Comparison of ENCODE assay signal across 23 cellular contexts in the genomic region with DNA sequence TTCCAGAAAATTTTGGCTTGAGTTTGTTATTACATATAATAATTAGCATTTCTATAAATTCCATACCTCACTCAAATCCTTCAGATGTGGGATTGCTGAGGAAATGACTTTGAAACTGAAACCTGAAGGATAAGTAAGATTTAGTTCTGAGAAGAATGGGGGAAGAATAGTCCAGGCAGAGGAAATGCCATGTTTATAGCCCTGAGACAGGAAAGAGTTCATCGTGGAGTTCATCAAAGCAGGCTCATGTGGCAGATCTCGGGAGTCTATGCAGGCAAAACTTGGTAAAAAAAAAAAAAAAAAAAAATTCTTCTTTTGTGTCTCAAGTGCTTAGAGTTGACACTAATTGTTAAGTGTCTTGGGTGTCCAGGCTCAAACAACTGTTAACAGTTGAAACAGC. TPM values are rescaled to one million over a fixed set of nuclear protein-coding genes. Genes with fewer than 3 reads are reported as not detected.
DNase-seq lines count a peak whose midpoint lies in the region; ATAC-seq, FAIRE-seq and TF ChIP-seq lines count a peak whose summit lies in the region.
"Had no signal": no experiment of that assay in that cellular context is flagged by ENCODE, and none has a peak within 500 bp of the region (broad histone marks: within the 10 kb centered on the region; RNA-seq: fewer than 3 reads in every experiment).

No MANE protein-coding gene starts in this region.

- BruUV-seq in IMR-90 (replicated peaks; lab: Mats Ljungman, UMichigan) (no TSS peak), K562 (replicated peaks; lab: Mats Ljungman, UMichigan) (no TSS peak)

- no peak overlapping the region for H4K8ac ChIP-seq in IMR-90 (ENCODE audit: low read depth in 2 of 2, low read length in 2 of 2)

- H2BK120ac ChIP-seq in IMR-90 (ENCODE audit: low read depth, low read length) = no peak overlapping the region

- ATAC-seq in IMR-90 (ENCODE audit: low read depth) = peak; percentile 32; the same call in 1 of the 2 replicates
- no peak for ATAC-seq in K562
- no peak for ATAC-seq in GM18519 (IDR thresholded peaks at IDR 0.05; ENCODE audit: low FRiP score, unreplicated experiment)
- ATAC-seq in mucosa of descending colon = no peak
- ATAC-seq in GM19035 (IDR thresholded peaks at IDR 0.05; ENCODE audit: unreplicated experiment) = no peak
- ATAC-seq: left colon; natural killer cell treated with Interleukin-12 subunit alpha and Interleukin-12 subunit beta and Interleukin-15 and Interleukin-18, amount 100 ng/mL, for 72 hours; WTC11 had no signal

- H3K9me3 ChIP-seq in BLaER1 = no peaks in the 10 kb centered on the region
- no peaks in the 10 kb centered on the region for H3K9me3 ChIP-seq in IMR-90 (ENCODE audit: control insufficient read depth, insufficient read depth, low read length)
- no peaks in the 10 kb centered on the region for H3K9me3 ChIP-seq in K562 (replicated peaks; ENCODE audit: control insufficient read depth, insufficient read depth, low read depth, low read length)
- no peaks in the 10 kb centered on the region for H3K9me3 ChIP-seq in mucosa of descending colon

- no peak for TF ChIP-seq POLR2A in IMR-90 (IDR thresholded peaks at IDR 0.05; ENCODE audit: low read depth, low read length)
- TF ChIP-seq POLR2A in K562 (conservative IDR thresholded peaks at IDR 0.05) = no peak

- no peak overlapping the region for H2AK5ac ChIP-seq in IMR-90 (ENCODE audit: low read depth, low read length)

- H3K27me3 ChIP-seq in BLaER1 (no peaks in the 10 kb centered on the region), IMR-90 (ENCODE audit: control insufficient read depth, insufficient read depth, low read length) (peaks cover 9% of the 10 kb centered on the region), K562 (ENCODE audit: control insufficient read depth in 2 of 2, insufficient read depth in 2 of 2, low read length in 2 of 2) (no peaks in the 10 kb centered on the region)

- H3K56ac ChIP-seq in IMR-90 (ENCODE audit: extremely low read depth, insufficient read depth, low read length) = no peak overlapping the region

- H2AFZ ChIP-seq in IMR-90 (replicated peaks; ENCODE audit: low read length, poor library complexity) (no peak overlapping the region), K562 (ENCODE audit: low read depth, low read length) (peak overlapping the region; percentile 37)

- dilution Hi-C loops in IMR-90 (cut with HindIII; ENCODE audit: low sequenced_read_pairs, unreplicated experiment) = no loop called here

- no peak for FAIRE-seq in K562 (lab: Jason Lieb, UNC)

- no peak overlapping the region for H2BK15ac ChIP-seq in IMR-90 (ENCODE audit: low read depth, low read length)

- no peak overlapping the region for H4K5ac ChIP-seq in IMR-90 (ENCODE audit: low read depth, low read length)

- H2BK20ac ChIP-seq in IMR-90 (ENCODE audit: low read depth, low read length) = no peak overlapping the region

- no peaks in the 10 kb centered on the region for H3K79me1 ChIP-seq in IMR-90 (ENCODE audit: low read depth in 1 of 2, low read length in 2 of 2)

- no peak overlapping the region for H2AK9ac ChIP-seq in IMR-90 (replicated peaks; ENCODE audit: low read depth, low read length, poor library complexity)

- H3K4me2 ChIP-seq in BLaER1 = peak overlapping the region; percentile 33
- H3K4me2 ChIP-seq in IMR-90 (ENCODE audit: low read depth, low read length) = no peak overlapping the region
- no peak overlapping the region for H3K4me2 ChIP-seq in K562 (ENCODE audit: insufficient read depth, low read length)

- H3K18ac ChIP-seq in IMR-90 (ENCODE audit: low read depth, low read length) = no peak overlapping the region

- TF ChIP-seq CTCF in IMR-90 (conservative IDR thresholded peaks at IDR 0.05; ENCODE audit: low read depth, low read length) (no peak), K562 (IDR thresholded peaks at IDR 0.05 in 2 of 3, conservative IDR thresholded peaks at IDR 0.05 in 1 of 3; ENCODE audit: insufficient read depth in 2 of 3, low read depth in 1 of 3, low read length in 3 of 3) (no peak), mucosa of descending colon (IDR thresholded peaks at IDR 0.05) (no peak)

- H3K79me2 ChIP-seq in K562 (ENCODE audit: control insufficient read depth, insufficient read depth, low read length) = no peaks in the 10 kb centered on the region

- POLR2A ChIA-PET in IMR-90 (lab: Charles Lee; ENCODE audit: unreplicated experiment) (no interaction called here), K562 (lab: Yijun Ruan, JAX) (interaction anchor here (0.6 kb wide), 1 partner anchor 823 kb away, joined by 3 read pairs; no protein-coding TSS in a partner anchor)

- no peak overlapping the region for H2BK5ac ChIP-seq in IMR-90 (ENCODE audit: low read depth, low read length, poor library complexity, severe bottlenecking)

- TF ChIP-seq EP300 in K562 (IDR thresholded peaks at IDR 0.05; ENCODE audit: low read length) = no peak

- H3K36me3 ChIP-seq in BLaER1 (no peaks in the 10 kb centered on the region), IMR-90 (ENCODE audit: control insufficient read depth, insufficient read depth, low read length) (no peaks in the 10 kb centered on the region), K562 (ENCODE audit: control insufficient read depth, insufficient read depth, low read length) (no peaks in the 10 kb centered on the region), mucosa of descending colon (ENCODE audit: low read depth) (no peaks in the 10 kb centered on the region)

- H3K27ac ChIP-seq in BLaER1 (no peak overlapping the region), IMR-90 (ENCODE audit: insufficient read depth, low read length) (no peak overlapping the region), K562 (ENCODE audit: extremely low read depth, low read depth, low read length) (no peak overlapping the region)

- H4K20me1 ChIP-seq in BLaER1 (no peaks in the 10 kb centered on the region), IMR-90 (ENCODE audit: insufficient read depth, low read length) (no peaks in the 10 kb centered on the region), K562 (replicated peaks; ENCODE audit: control insufficient read depth, insufficient read depth, low read length) (no peaks in the 10 kb centered on the region)

- H3K4me1 ChIP-seq in BLaER1 (peaks cover 10% of the 10 kb centered on the region), IMR-90 (ENCODE audit: control insufficient read depth, insufficient read depth, low read length) (no peaks in the 10 kb centered on the region), K562 (replicated peaks in 1 of 2; ENCODE audit: control insufficient read depth in 2 of 2, insufficient read depth in 2 of 2, low read length in 2 of 2) (no peaks in the 10 kb centered on the region), mucosa of descending colon (ENCODE audit: low read depth) (no peaks in the 10 kb centered on the region)

- CTCF ChIA-PET in IMR-90 (lab: Yijun Ruan, JAX) (no interaction called here), K562 (lab: Yijun Ruan, JAX; ENCODE audit: low intra/inter-chr PET ratio) (no interaction called here)

- in situ Hi-C loops in IMR-90 (cut with MboI; ENCODE audit: low sequenced_read_pairs) (no loop called here), K562 (cut with MboI) (no loop called here)

- H3K14ac ChIP-seq in IMR-90 (replicated peaks; ENCODE audit: low read depth, low read length) = no peak overlapping the region

- H3K9ac ChIP-seq in BLaER1 (no peak overlapping the region), IMR-90 (ENCODE audit: low read depth, low read length) (no peak overlapping the region), K562 (ENCODE audit: insufficient read depth in 1 of 2, low read depth in 2 of 2, low read length in 2 of 2) (no peak overlapping the region)

- H3K23ac ChIP-seq in IMR-90 (ENCODE audit: low read depth, low read length) = no peak overlapping the region

- no peak overlapping the region for H3K4me3 ChIP-seq in BLaER1
- no peak overlapping the region for H3K4me3 ChIP-seq in IMR-90 (ENCODE audit: insufficient read depth, low read depth, low read length)
- no peak overlapping the region for H3K4me3 ChIP-seq in K562
- H3K4me3 ChIP-seq in mucosa of descending colon = no peak overlapping the region

- DNase-seq in IMR-90 = no peak
- DNase-seq in K562 (ENCODE audit: extremely low read depth in 1 of 4, low spot score in 3 of 4) = no peak
- DNase-seq in left kidney (ENCODE audit: low read depth, low spot score) = peak; percentile 86
- DNase-seq in mucosa of descending colon = no peak
- no peak for DNase-seq in stimulated activated CD4-positive, alpha-beta T cell treated with anti-CD3 and anti-CD28 coated beads, Interleukin-4, amount 100 ng/mL, for 1 hour
- DNase-seq: activated CD4-positive, alpha-beta memory T cell treated with anti-CD3 and anti-CD28 coated beads for 36 hours; activated T-cell treated with anti-CD3 and anti-CD28 coated beads for 4 hours; aorta; CD4-positive, alpha-beta T cell; DMS79; effector CD4-positive, alpha-beta T cell; left colon; NCI-H1436; NCI-H526 treated with DMSO at 0.1 percent for 48 hours; SHP77; stimulated activated CD4-positive, alpha-beta T cell treated with anti-CD3 and anti-CD28 coated beads, Interleukin-2, amount 100 ng/mL, for 24 hours; stimulated activated naive CD4-positive, alpha-beta T cell treated with Interleukin-2 at 50 U/mL for 16 hours; T-helper 2 cell had no signal

- no CpG with 5 or more reads among the region's 2 CpGs for WGBS in IMR-90 (ENCODE audit: extremely low coverage in 2 of 2, insufficient read length in 1 of 2), 2 experiments
- WGBS in K562 (ENCODE audit: insufficient coverage, low coverage, missing lambda C conversion rate) = 0% methylated on average over 2 of the region's 2 CpGs

- H3K4ac ChIP-seq in IMR-90 (ENCODE audit: low read depth, low read length) = no peak overlapping the region

- H3K9me1 ChIP-seq in IMR-90 (ENCODE audit: insufficient read depth, low read length) = no peaks in the 10 kb centered on the region
- no peaks in the 10 kb centered on the region for H3K9me1 ChIP-seq in K562 (ENCODE audit: control insufficient read depth, insufficient read depth, low read length)

- intact Hi-C loops in IMR-90 (cut with micrococcal nuclease) (no loop called here), K562 (cut with micrococcal nuclease) (no loop called here), mucosa of descending colon (cut with DNase I, micrococcal nuclease) (no loop called here)

- no peak for TF ChIP-seq RAD21 in IMR-90 (IDR thresholded peaks at IDR 0.05; ENCODE audit: low read length)
- TF ChIP-seq RAD21 in K562 (CRISPR knock-in tag; conservative IDR thresholded peaks at IDR 0.05 in 1 of 2, IDR thresholded peaks at IDR 0.05 in 1 of 2) = no peak

- no peak overlapping the region for H4K91ac ChIP-seq in IMR-90 (ENCODE audit: insufficient read depth, low read depth, low read length)

RNA-seq across cellular contexts. Expression of a gene that starts 53.2 kb away (rescaled TPM):
- total RNA-seq in IMR-90 (2012; rRNA removed) = 66.9 and 84.7 TPM in 2 replicates
- 56.7 and 61.7 TPM in 2 replicates for polyA plus RNA-seq in IMR-90 (2012; rRNA removed)
- polyA plus RNA-seq in IMR-90 (2012; cell fraction: cytosol; rRNA removed) = 16.0 and 24.6 TPM in 2 replicates
- polyA plus RNA-seq in IMR-90 (2012; cell fraction: nucleus; rRNA removed; ENCODE audit: low replicate concordance) = 3.4 and 29.4 TPM in 2 replicates
- 24.4 and 38.1 TPM in 2 replicates for total RNA-seq in K562 (2011; cell fraction: chromatin; rRNA removed; ENCODE audit: low replicate concordance)
- total RNA-seq in K562 (2011; cell fraction: nucleolus; rRNA removed) = 19.0 and 21.1 TPM in 2 replicates
- 32.6 and 47.0 TPM in 2 replicates for total RNA-seq in K562 (2011; cell fraction: nucleoplasm; rRNA removed)
- 120 and 135 TPM in 2 replicates for total RNA-seq in K562 (2014; rRNA removed)
- 192 and 237 TPM in 2 replicates for total RNA-seq in K562 (2014; rRNA removed; fragmentation: Illumina TruSeq; extraction: Trizol)
- total RNA-seq in K562 (2015; rRNA removed; fragmentation: Illumina TruSeq; extraction: Trizol) = 154 and 159 TPM in 2 replicates
- 114 and 118 TPM in 2 replicates for total RNA-seq in K562 (2021)
- 141 and 164 TPM in 2 replicates for polyA plus RNA-seq in K562 (2011; rRNA removed)
- 42.3 and 74.8 TPM in 2 replicates for polyA plus RNA-seq in K562 (2011; cell fraction: cytosol; rRNA removed)
- polyA plus RNA-seq in K562 (2011; cell fraction: nucleus; rRNA removed) = 27.0 and 49.4 TPM in 2 replicates
- polyA plus RNA-seq in K562 (2012) = 110 and 156 TPM in 2 replicates
- polyA plus RNA-seq in K562 (2014; fragmentation: Illumina TruSeq; extraction: Trizol) = 210 and 220 TPM in 2 replicates
- polyA plus RNA-seq in K562 (2014; fragmentation: Nextera tagmentation; extraction: Ambion mirVana) = 10 to 100 TPM; 79.7 to 92.3 TPM
- 139 and 154 TPM in 2 replicates for polyA plus RNA-seq in K562 (2014; rRNA removed)
- polyA minus RNA-seq in K562 (2011; rRNA and poly(A)+ RNA removed) = 73.8 and 89.8 TPM in 2 replicates
- 30.5 and 32.7 TPM in 2 replicates for polyA minus RNA-seq in K562 (2011; cell fraction: cytosol; rRNA and poly(A)+ RNA removed)
- 9.8 and 24.8 TPM in 2 replicates for polyA minus RNA-seq in K562 (2011; cell fraction: nucleus; rRNA and poly(A)+ RNA removed)
- 10 to 100 TPM; 26.5 to 51.7 (median 41.0) TPM for total RNA-seq in mucosa of descending colon
